In the genomic region with DNA sequence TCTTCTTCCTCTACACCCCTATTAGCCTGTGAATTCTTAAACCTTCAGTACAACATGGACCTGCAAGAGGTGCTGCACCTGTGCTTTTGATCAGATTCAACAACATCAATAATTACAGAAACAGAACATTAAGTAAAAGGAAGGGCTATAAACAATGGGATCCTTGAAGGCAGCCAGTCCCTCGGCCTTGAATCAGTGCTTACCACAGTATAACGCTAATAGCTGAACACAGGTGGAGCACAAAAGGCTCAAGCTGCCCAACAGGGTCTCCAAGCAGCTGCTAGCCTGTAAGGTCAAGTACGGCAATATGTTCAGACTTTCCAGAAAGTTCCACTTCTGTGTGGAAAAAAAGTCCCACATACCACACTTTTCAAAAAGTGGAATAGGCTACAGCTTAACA, we compare ENCODE assay signal across 10 cellular contexts.
DNase-seq lines count a peak whose midpoint lies in the region; ATAC-seq and TF ChIP-seq lines count a peak whose summit lies in the region.
"Had no signal": no experiment of that assay in that cellular context is flagged by ENCODE, and none has a peak within 500 bp of the region (broad histone marks: within the 10 kb centered on the region; RNA-seq: fewer than 3 reads in every experiment).

No MANE protein-coding gene starts in this region.

- no peak overlapping the region for H2BK120ac ChIP-seq in neuronal stem cell (ENCODE audit: low read depth, low read length)

- DNase-seq in NCI-H1092 treated with DMSO at 0.1 percent for 48 hours (lab: John Stamatoyannopoulos, UW) (peak; percentile 18), NCI-H1092 (lab: John Stamatoyannopoulos, UW) (no peak), GM13977 (ENCODE audit: low spot score) (no peak), neuronal stem cell (ENCODE audit: low spot score) (no peak)
- no peak for DNase-seq in activated T-helper 2 cell treated with anti-CD3 and anti-CD28 coated beads, Interferon-gamma antibody, Interleukin-2, Interleukin-4, amounts not matched to agents 10 μg/mL and 5 μg/mL and 100 μg/mL, durations not matched to agents 14 hours and 24 hours and 36 hours (ENCODE audit: low spot score)
- DNase-seq: Karpas-422 had no signal

- H3K9me3 Mint-ChIP-seq in activated T-helper 2 cell treated with anti-CD3 and anti-CD28 coated beads, Interferon-gamma antibody, Interleukin-2, Interleukin-4, amounts not matched to agents 10 μg/mL and 5 μg/mL and 100 μg/mL, durations not matched to agents 14 hours and 24 hours and 36 hours = peaks cover 21% of the 10 kb centered on the region
- H3K9me3 Mint-ChIP-seq in nephron = peaks cover 12% of the 10 kb centered on the region
- H3K9me3 Mint-ChIP-seq: memory B cell had no signal

- no peak overlapping the region for H3K4me3 ChIP-seq in neuronal stem cell (ENCODE audit: low read length in 2 of 2)

- H3K9me3 ChIP-seq in neuronal stem cell (replicated peaks in 1 of 2; ENCODE audit: control insufficient read depth in 2 of 2, insufficient read depth in 1 of 2, low read depth in 1 of 2, low read length in 2 of 2) = no peaks in the 10 kb centered on the region

- no CpG with 5 or more reads among the region's 3 CpGs for WGBS in neuronal stem cell (ENCODE audit: extremely low coverage in 2 of 2, insufficient read length in 2 of 2, insufficient replicate concordance in 1 of 2), 2 donors

- peaks cover 25% of the 10 kb centered on the region for H3K36me3 Mint-ChIP-seq in activated T-helper 2 cell treated with anti-CD3 and anti-CD28 coated beads, Interferon-gamma antibody, Interleukin-2, Interleukin-4, amounts not matched to agents 10 μg/mL and 5 μg/mL and 100 μg/mL, durations not matched to agents 14 hours and 24 hours and 36 hours (ENCODE audit: low read depth)
- no peaks in the 10 kb centered on the region for H3K36me3 Mint-ChIP-seq in nephron (ENCODE audit: low read depth)
- H3K36me3 Mint-ChIP-seq: memory B cell had no signal

- peak overlapping the region; percentile 22 for H3K4me3 Mint-ChIP-seq in activated T-helper 2 cell treated with anti-CD3 and anti-CD28 coated beads, Interferon-gamma antibody, Interleukin-2, Interleukin-4, amounts not matched to agents 10 μg/mL and 5 μg/mL and 100 μg/mL, durations not matched to agents 14 hours and 24 hours and 36 hours (ENCODE audit: low read depth)
- H3K4me3 Mint-ChIP-seq in nephron = no peak overlapping the region
- H3K4me3 Mint-ChIP-seq: memory B cell had no signal

- H3K79me1 ChIP-seq in neuronal stem cell (ENCODE audit: low read depth, low read length) = no peaks in the 10 kb centered on the region

- intact Hi-C loops in activated T-helper 2 cell treated with anti-CD3 and anti-CD28 coated beads, Interferon-gamma antibody, Interleukin-2, Interleukin-4, amounts not matched to agents 10 μg/mL and 5 μg/mL and 100 μg/mL, durations not matched to agents 14 hours and 24 hours and 36 hours (cut with micrococcal nuclease) = loop anchor here (1.0 kb wide), 4 partner anchors 16 to 75 kb away; no protein-coding TSS in a partner anchor

- no peak overlapping the region for H3K4me2 ChIP-seq in neuronal stem cell (ENCODE audit: insufficient read depth, low read length, poor library complexity, severe bottlenecking)

- in situ Hi-C loops in GM13977 (cut with MboI; ENCODE audit: low pct_unique_long_range_greater_than_20kb, low sequenced_read_pairs, unreplicated experiment) = no loop called here

- no peak overlapping the region for H4K91ac ChIP-seq in neuronal stem cell (ENCODE audit: low read depth, low read length, poor library complexity)

- no peak overlapping the region for H3K23ac ChIP-seq in neuronal stem cell (ENCODE audit: low read depth, low read length, poor library complexity)

- peak overlapping the region; percentile 40 for H3K27ac Mint-ChIP-seq in activated T-helper 2 cell treated with anti-CD3 and anti-CD28 coated beads, Interferon-gamma antibody, Interleukin-2, Interleukin-4, amounts not matched to agents 10 μg/mL and 5 μg/mL and 100 μg/mL, durations not matched to agents 14 hours and 24 hours and 36 hours
- peak overlapping the region in 2 of 3 experiments; percentile 41 to 83 for H3K27ac Mint-ChIP-seq in nephron
- H3K27ac Mint-ChIP-seq: memory B cell had no signal

- no peak overlapping the region for H2AK5ac ChIP-seq in neuronal stem cell (ENCODE audit: low read depth, low read length)

- TF ChIP-seq CTCF in nephron (IDR thresholded peaks at IDR 0.05; ENCODE audit: unreplicated experiment in 3 of 3) (no peak), GM13977 (IDR thresholded peaks at IDR 0.05; ENCODE audit: extremely low read depth, insufficient read depth, missing control alignments) (no peak)

- H3K4ac ChIP-seq in neuronal stem cell (ENCODE audit: low read length) = no peak overlapping the region

- no peak overlapping the region for H2BK12ac ChIP-seq in neuronal stem cell (ENCODE audit: low read length)

- H3K27me3 ChIP-seq in neuronal stem cell (ENCODE audit: control insufficient read depth in 3 of 3, insufficient read depth in 3 of 3, low read depth in 1 of 3, low read length in 3 of 3) = no peaks in the 10 kb centered on the region

- no peak overlapping the region for H3K14ac ChIP-seq in neuronal stem cell (ENCODE audit: low read length)

- H3K27ac ChIP-seq in neuronal stem cell (replicated peaks; ENCODE audit: low read length) = no peak overlapping the region

- no peak overlapping the region for H2BK5ac ChIP-seq in neuronal stem cell (ENCODE audit: low read length)

- H3K27me3 Mint-ChIP-seq in activated T-helper 2 cell treated with anti-CD3 and anti-CD28 coated beads, Interferon-gamma antibody, Interleukin-2, Interleukin-4, amounts not matched to agents 10 μg/mL and 5 μg/mL and 100 μg/mL, durations not matched to agents 14 hours and 24 hours and 36 hours (ENCODE audit: low read depth) = no peaks in the 10 kb centered on the region
- H3K27me3 Mint-ChIP-seq in nephron (ENCODE audit: low read depth) = no peaks in the 10 kb centered on the region
- H3K27me3 Mint-ChIP-seq: memory B cell had no signal

- H4K8ac ChIP-seq in neuronal stem cell (ENCODE audit: low read depth, low read length) = no peak overlapping the region

- no peak overlapping the region for H2BK15ac ChIP-seq in neuronal stem cell (ENCODE audit: low read length)

- H3K4me1 ChIP-seq in neuronal stem cell (ENCODE audit: control insufficient read depth in 2 of 2, insufficient read depth in 1 of 2, low read depth in 1 of 2, low read length in 2 of 2) = no peaks in the 10 kb centered on the region

- H2AFZ ChIP-seq in neuronal stem cell (ENCODE audit: low read length) = no peak overlapping the region

- no peaks in the 10 kb centered on the region for H3K36me3 ChIP-seq in neuronal stem cell (replicated peaks in 1 of 2; ENCODE audit: control insufficient read depth in 2 of 2, insufficient read depth in 2 of 2, low read length in 2 of 2)

- peaks cover 62% of the 10 kb centered on the region for H3K4me1 Mint-ChIP-seq in activated T-helper 2 cell treated with anti-CD3 and anti-CD28 coated beads, Interferon-gamma antibody, Interleukin-2, Interleukin-4, amounts not matched to agents 10 μg/mL and 5 μg/mL and 100 μg/mL, durations not matched to agents 14 hours and 24 hours and 36 hours (ENCODE audit: low read depth)
- peaks cover 16% of the 10 kb centered on the region for H3K4me1 Mint-ChIP-seq in nephron
- H3K4me1 Mint-ChIP-seq: memory B cell had no signal

- ATAC-seq in HG03139 (IDR thresholded peaks at IDR 0.05; ENCODE audit: unreplicated experiment) (peak; percentile 24), HG03457 (IDR thresholded peaks at IDR 0.05; ENCODE audit: unreplicated experiment) (no peak)

- H3K9ac ChIP-seq in neuronal stem cell (ENCODE audit: low read depth, low read length, poor library complexity) = no peak overlapping the region

- H3K18ac ChIP-seq in neuronal stem cell (ENCODE audit: low read length) = no peak overlapping the region
